ENCODE assay signal across 12 cellular contexts in genomic region chr9:128454991-128455390, GRCh38. TPM values are rescaled to one million over a fixed set of nuclear protein-coding genes. Genes with fewer than 3 reads are reported as not detected.
A peak's percentile ranks its signal among the peaks of the same experiment; 100 is the strongest.
DNase-seq lines count a peak whose midpoint lies in the region; FAIRE-seq and TF ChIP-seq lines count a peak whose summit lies in the region.
"Had no signal": no experiment of that assay in that cellular context is flagged by ENCODE, and none has a peak within 500 bp of the region (broad histone marks: within the 10 kb centered on the region; RNA-seq: fewer than 3 reads in every experiment).

No MANE protein-coding gene starts in this region.

- H3K27me3 ChIP-seq in endodermal cell (ENCODE audit: control insufficient read depth, insufficient read depth, low read length, poor library complexity, severe bottlenecking) = peaks cover 22% of the 10 kb centered on the region
- H3K27me3 ChIP-seq in BE2C = no peaks in the 10 kb centered on the region
- H3K27me3 ChIP-seq: left lung, thyroid gland had no signal

- TF ChIP-seq POLR2A in GM12892 (IDR thresholded peaks at IDR 0.05; ENCODE audit: low read depth, low read length) = no peak

- CTCF ChIA-PET in Calu3 (lab: Charles Lee) = interaction anchor here (0.6 kb wide), 1 partner anchor 16 kb away, joined by 3 read pairs; no protein-coding TSS in a partner anchor

- no peak for TF ChIP-seq CTCF in 22Rv1 (IDR thresholded peaks at IDR 0.05)
- no peak for TF ChIP-seq CTCF in Calu3 (IDR thresholded peaks at IDR 0.05; ENCODE audit: unreplicated experiment)
- no peak for TF ChIP-seq CTCF in endodermal cell (conservative IDR thresholded peaks at IDR 0.05)
- TF ChIP-seq CTCF in foreskin fibroblast (IDR thresholded peaks at IDR 0.05; ENCODE audit: low read depth, low read length) = no peak
- no peak for TF ChIP-seq CTCF in BE2C (IDR thresholded peaks at IDR 0.05; ENCODE audit: low read depth, low read length)

- H3K27me3 Mint-ChIP-seq in Calu3 (ENCODE audit: unreplicated experiment) = no peaks in the 10 kb centered on the region
- peaks cover 64% of the 10 kb centered on the region for H3K27me3 Mint-ChIP-seq in endodermal cell (ENCODE audit: insufficient read depth)

- H3K36me3 ChIP-seq in endodermal cell (ENCODE audit: control insufficient read depth, insufficient read depth, low read length) (peaks cover 8% of the 10 kb centered on the region), BE2C (peaks cover 1% of the 10 kb centered on the region; the same call in 1 of the 2 replicates)

- H3K9me3 Mint-ChIP-seq in Calu3 (ENCODE audit: low read depth, unreplicated experiment) (no peaks in the 10 kb centered on the region), endodermal cell (no peaks in the 10 kb centered on the region)

- 94 to 97% methylated on average over 11 to 14 of the region's 14 CpGs for WGBS in endodermal cell (ENCODE audit: insufficient coverage in 1 of 2, insufficient read length in 1 of 2), 2 experiments

- H3K27ac Mint-ChIP-seq in Calu3 (ENCODE audit: unreplicated experiment) (no peak overlapping the region), endodermal cell (no peak overlapping the region)

- H3K36me3 Mint-ChIP-seq in Calu3 (ENCODE audit: insufficient read depth, unreplicated experiment) (peaks cover 22% of the 10 kb centered on the region), endodermal cell (ENCODE audit: low read depth) (peaks cover 13% of the 10 kb centered on the region)

- intact Hi-C loops in Calu3 (cut with micrococcal nuclease; ENCODE audit: unreplicated experiment) = no loop called here

- H3K9me3 ChIP-seq in endodermal cell (ENCODE audit: control insufficient read depth, low read length) = no peaks in the 10 kb centered on the region
- H3K9me3 ChIP-seq in BE2C = no peaks in the 10 kb centered on the region
- H3K9me3 ChIP-seq: left lung, thyroid gland had no signal

- H3K4me3 Mint-ChIP-seq in Calu3 (ENCODE audit: low read depth, unreplicated experiment) = peak overlapping the region; percentile 95
- H3K4me3 Mint-ChIP-seq in endodermal cell = peak overlapping the region; percentile 78

- DNase-seq in Calu3 = no peak
- DNase-seq in RPMI7951 (ENCODE audit: low read depth) = peak; percentile 24
- DNase-seq in endodermal cell = no peak
- DNase-seq in GM12892 (ENCODE audit: insufficient read length) = no peak
- DNase-seq in foreskin fibroblast = no peak
- no peak for DNase-seq in BE2C
- no peak for DNase-seq in AG08396 (ENCODE audit: low spot score)
- DNase-seq: MV-4-11, OCI-M1 had no signal

- no peaks in the 10 kb centered on the region for H3K4me1 Mint-ChIP-seq in Calu3 (ENCODE audit: low read depth, unreplicated experiment)
- peaks cover 9% of the 10 kb centered on the region for H3K4me1 Mint-ChIP-seq in endodermal cell

- H3K4me3 ChIP-seq in endodermal cell (ENCODE audit: low read length) (no peak overlapping the region), foreskin fibroblast (ENCODE audit: low read depth in 1 of 2, low read length in 2 of 2) (no peak overlapping the region), BE2C (ENCODE audit: low read depth, low read length) (no peak overlapping the region)

- TSS peak; percentile 71 for BruUV-seq in Calu3 (replicated peaks; lab: Mats Ljungman, UMichigan)

- no peak for FAIRE-seq in GM12892 (lab: Jason Lieb, UNC)

- H3K27ac ChIP-seq in 22Rv1 = peak overlapping the region; percentile 93
- H3K27ac ChIP-seq in endodermal cell (ENCODE audit: low read depth, low read length) = no peak overlapping the region
- H3K27ac ChIP-seq: thyroid gland had no signal

- H3K9ac ChIP-seq in endodermal cell (ENCODE audit: extremely low read depth, low read length, poor library complexity, severe bottlenecking) = no peak overlapping the region

- H3K4me1 ChIP-seq in endodermal cell (ENCODE audit: control insufficient read depth, insufficient read depth, low read length) = no peaks in the 10 kb centered on the region
- H3K4me1 ChIP-seq in BE2C = peaks cover 5% of the 10 kb centered on the region

RNA-seq across cellular contexts. Expression of gene ODF2, which starts 0.8 kb away (rescaled TPM):
- 24.6 and 33.6 TPM in 2 replicates for total RNA-seq in Calu3 (2022)
- 50.1 and 57.1 TPM in 2 replicates for total RNA-seq in RPMI7951 (2014; rRNA removed; shearing (Covaris generic))
- 10 to 100 TPM; 34.5 to 48.7 TPM for total RNA-seq in endodermal cell
- 60.4 TPM for polyA plus RNA-seq in endodermal cell (2013, experiment 1 of 2)
- polyA plus RNA-seq in endodermal cell (2013, experiment 2 of 2) = 57.4 TPM
- 23.2 TPM for polyA plus RNA-seq in GM12892 (2012; ENCODE audit: missing spikeins)
- polyA plus RNA-seq in BE2C (2012; ENCODE audit: insufficient read depth, insufficient read length, low read depth) = 20.6 TPM

RNA-seq across cellular contexts. Expression of gene CERCAM, which starts 34.3 kb away (rescaled TPM):
- total RNA-seq in Calu3 (2022) (11.5 and 14.5 TPM in 2 replicates), endodermal cell (10 to 100 TPM; 18.5 to 26.5 TPM)
- 70.6 and 72.0 TPM in 2 replicates for total RNA-seq in RPMI7951 (2014; rRNA removed; shearing (Covaris generic))
- 51.5 TPM for polyA plus RNA-seq in endodermal cell (2013, experiment 1 of 2)
- 53.6 TPM for polyA plus RNA-seq in endodermal cell (2013, experiment 2 of 2)
- 1.5 TPM for polyA plus RNA-seq in GM12892 (2012; ENCODE audit: missing spikeins)
- polyA plus RNA-seq in BE2C (2012; ENCODE audit: insufficient read depth, insufficient read length, low read depth) = 7.8 TPM

RNA-seq across cellular contexts. Expression of gene GLE1, which starts 49.5 kb away (rescaled TPM):
- 23.9 and 24.8 TPM in 2 replicates for total RNA-seq in Calu3 (2022)
- total RNA-seq in RPMI7951 (2014; rRNA removed; shearing (Covaris generic)) = 29.3 and 30.6 TPM in 2 replicates
- total RNA-seq in endodermal cell = 10 to 100 TPM; 14.7 to 16.6 TPM
- polyA plus RNA-seq in endodermal cell (2013, experiment 1 of 2) = 15.9 TPM
- 17.1 TPM for polyA plus RNA-seq in endodermal cell (2013, experiment 2 of 2)
- 29.6 TPM for polyA plus RNA-seq in GM12892 (2012; ENCODE audit: missing spikeins)
- 3.3 TPM for polyA plus RNA-seq in BE2C (2012; ENCODE audit: insufficient read depth, insufficient read length, low read depth)
